Comparison of ENCODE assay signal across 1 cellular context in genomic region chr20:32674362-32674789, GRCh38.
A peak's percentile ranks its signal among the peaks of the same experiment; 100 is the strongest.
TF ChIP-seq lines count a peak whose summit lies in the region.

No MANE protein-coding gene starts in this region.

TF ChIP-seq in HepG2, 621 proteins besides CTCF, POLR2A, EP300 and RAD21 (continued from another document and continues in another):
- TF ChIP-seq SNAPC4 (CRISPR knock-in tag; IDR thresholded peaks at IDR 0.05), result 0 out of 2 replicates have a peak, but pooled peaks have one; percentile 58
- no peak for TF ChIP-seq SAFB2 (CRISPR knock-in tag; IDR thresholded peaks at IDR 0.05; ENCODE audit: borderline replicate concordance, low read depth)
- no peak for TF ChIP-seq HES4 (CRISPR knock-in tag; IDR thresholded peaks at IDR 0.05; ENCODE audit: borderline replicate concordance)
- TF ChIP-seq TARDBP (CRISPR knock-in tag; IDR thresholded peaks at IDR 0.05), result peak; percentile 38; the same call in 1 of the 2 replicates
- no peak for TF ChIP-seq PAF1 (CRISPR knock-in tag; IDR thresholded peaks at IDR 0.05)
- no peak for TF ChIP-seq ZNF678 (CRISPR knock-in tag; IDR thresholded peaks at IDR 0.05)
- no peak; the same call in 1 of the 2 replicates for TF ChIP-seq THAP11 (CRISPR knock-in tag; IDR thresholded peaks at IDR 0.05)
- no peak for TF ChIP-seq HOXA9 (CRISPR knock-in tag; IDR thresholded peaks at IDR 0.05; ENCODE audit: borderline replicate concordance)
- TF ChIP-seq YEATS2 (CRISPR knock-in tag; IDR thresholded peaks at IDR 0.05; ENCODE audit: borderline replicate concordance), result no peak; the same call in 1 of the 2 replicates
- no peak; the same call in 1 of the 2 replicates for TF ChIP-seq MIER3 (CRISPR knock-in tag; IDR thresholded peaks at IDR 0.05; ENCODE audit: borderline replicate concordance)
- TF ChIP-seq MBD4 (IDR thresholded peaks at IDR 0.05; ENCODE audit: borderline replicate concordance, low read length), result no peak
- no peak for TF ChIP-seq SYNCRIP (IDR thresholded peaks at IDR 0.05; ENCODE audit: insufficient read depth, low read depth, low read length)
- TF ChIP-seq POLR2AphosphoS5 (IDR thresholded peaks at IDR 0.05; ENCODE audit: low read depth, low read length), result no peak
- no peak for TF ChIP-seq ZBTB42 (CRISPR knock-in tag; IDR thresholded peaks at IDR 0.05)
- TF ChIP-seq SRSF1 (optimal IDR thresholded peaks at IDR 0.05; ENCODE audit: low read depth, low read length), result no peak
- TF ChIP-seq SIX4 (CRISPR knock-in tag; IDR thresholded peaks at IDR 0.05), result no peak
- peak; percentile 22; the same call in 1 of the 2 replicates for TF ChIP-seq TFAP4 (IDR thresholded peaks at IDR 0.05; ENCODE audit: borderline replicate concordance, low read depth)
- TF ChIP-seq YEATS4 (CRISPR knock-in tag; IDR thresholded peaks at IDR 0.05; ENCODE audit: borderline replicate concordance), result no peak
- TF ChIP-seq CBFB (CRISPR knock-in tag; IDR thresholded peaks at IDR 0.05), result no peak
- no peak for TF ChIP-seq ZNF136 (CRISPR knock-in tag; IDR thresholded peaks at IDR 0.05; ENCODE audit: low read depth)
- TF ChIP-seq ZNF569 (CRISPR knock-in tag; IDR thresholded peaks at IDR 0.05; ENCODE audit: borderline replicate concordance), result no peak
- TF ChIP-seq ZNF260 (CRISPR knock-in tag; IDR thresholded peaks at IDR 0.05; ENCODE audit: borderline replicate concordance, low read depth), result no peak
- TF ChIP-seq ZNF563 (CRISPR knock-in tag; IDR thresholded peaks at IDR 0.05), result no peak
- no peak for TF ChIP-seq CREB1 (IDR thresholded peaks at IDR 0.05)
- no peak for TF ChIP-seq CREB1 (CRISPR knock-in tag; IDR thresholded peaks at IDR 0.05)
- TF ChIP-seq WIZ (CRISPR knock-in tag; IDR thresholded peaks at IDR 0.05), result no peak
- TF ChIP-seq GATAD2A (CRISPR knock-in tag; IDR thresholded peaks at IDR 0.05), result peak; percentile 73
- TF ChIP-seq ZNF121 (CRISPR knock-in tag; IDR thresholded peaks at IDR 0.05), result no peak
- no peak for TF ChIP-seq HHEX (CRISPR knock-in tag; IDR thresholded peaks at IDR 0.05)
- peak; percentile 25; the same call in 1 of the 2 replicates for TF ChIP-seq IRF2 (CRISPR knock-in tag; IDR thresholded peaks at IDR 0.05)
- no peak for TF ChIP-seq RORA (CRISPR knock-in tag; IDR thresholded peaks at IDR 0.05)
- 0 out of 2 replicates have a peak, but pooled peaks have one; percentile 43 for TF ChIP-seq ZNF792 (CRISPR knock-in tag; IDR thresholded peaks at IDR 0.05)
- TF ChIP-seq THYN1 (CRISPR knock-in tag; IDR thresholded peaks at IDR 0.05; ENCODE audit: borderline replicate concordance, low read depth), result no peak
- TF ChIP-seq ZNF451 (CRISPR knock-in tag; IDR thresholded peaks at IDR 0.05), result no peak
- TF ChIP-seq HNF1A (IDR thresholded peaks at IDR 0.05; ENCODE audit: low read depth), result no peak
- no peak for TF ChIP-seq HNF1A (CRISPR knock-in tag; IDR thresholded peaks at IDR 0.05; ENCODE audit: borderline replicate concordance)
- no peak for TF ChIP-seq ZNF329 (CRISPR knock-in tag; IDR thresholded peaks at IDR 0.05; ENCODE audit: low read depth)
- no peak for TF ChIP-seq ZNF256 (CRISPR knock-in tag; conservative IDR thresholded peaks at IDR 0.05)
- TF ChIP-seq HOXA3 (CRISPR knock-in tag; IDR thresholded peaks at IDR 0.05), result 0 out of 2 replicates have a peak, but pooled peaks have one; percentile 9
- TF ChIP-seq ZNF383 (CRISPR knock-in tag; IDR thresholded peaks at IDR 0.05; ENCODE audit: borderline replicate concordance), result no peak
- no peak for TF ChIP-seq HOXA7 (CRISPR knock-in tag; IDR thresholded peaks at IDR 0.05)
- no peak for TF ChIP-seq CENPBD1 (CRISPR knock-in tag; IDR thresholded peaks at IDR 0.05; ENCODE audit: borderline replicate concordance, low read depth)
- TF ChIP-seq RBAK (CRISPR knock-in tag; IDR thresholded peaks at IDR 0.05), result no peak
- no peak for TF ChIP-seq AHR (CRISPR knock-in tag; IDR thresholded peaks at IDR 0.05)
- TF ChIP-seq E2F2 (CRISPR knock-in tag; IDR thresholded peaks at IDR 0.05; ENCODE audit: borderline replicate concordance), result no peak
- no peak for TF ChIP-seq FIP1L1 (IDR thresholded peaks at IDR 0.05; ENCODE audit: borderline replicate concordance, insufficient read depth, low read depth, low read length)
- no peak for TF ChIP-seq TOPORS (CRISPR knock-in tag; IDR thresholded peaks at IDR 0.05)
- TF ChIP-seq ZNF101 (CRISPR knock-in tag; IDR thresholded peaks at IDR 0.05; ENCODE audit: borderline replicate concordance, low read depth), result 0 out of 2 replicates have a peak, but pooled peaks have one; percentile 27
- TF ChIP-seq EEA1 (CRISPR knock-in tag; IDR thresholded peaks at IDR 0.05; ENCODE audit: borderline replicate concordance), result no peak
- TF ChIP-seq ZNF292 (CRISPR knock-in tag; IDR thresholded peaks at IDR 0.05; ENCODE audit: borderline replicate concordance, low read depth), result no peak
- no peak for TF ChIP-seq ZNF33A (CRISPR knock-in tag; IDR thresholded peaks at IDR 0.05; ENCODE audit: borderline replicate concordance)
- TF ChIP-seq ELF3 (CRISPR knock-in tag; IDR thresholded peaks at IDR 0.05), result peak; percentile 42
- peak; percentile 54; the same call in 1 of the 2 replicates for TF ChIP-seq ZNF205 (CRISPR knock-in tag; IDR thresholded peaks at IDR 0.05)
- TF ChIP-seq KLF6 (CRISPR knock-in tag; IDR thresholded peaks at IDR 0.05), result no peak
- TF ChIP-seq TEAD3 (CRISPR knock-in tag; optimal IDR thresholded peaks at IDR 0.05; ENCODE audit: borderline replicate concordance), result peak; percentile 41
- no peak for TF ChIP-seq JUNB (CRISPR knock-in tag; IDR thresholded peaks at IDR 0.05; ENCODE audit: borderline replicate concordance)
- TF ChIP-seq MEIS1 (CRISPR knock-in tag; IDR thresholded peaks at IDR 0.05; ENCODE audit: borderline replicate concordance), result no peak
- TF ChIP-seq FOXO4 (CRISPR knock-in tag; conservative IDR thresholded peaks at IDR 0.05), result 0 out of 2 replicates have a peak, but pooled peaks have one; percentile 55
- TF ChIP-seq ZNF672 (CRISPR knock-in tag; IDR thresholded peaks at IDR 0.05), result no peak
- TF ChIP-seq SALL2 (CRISPR knock-in tag; IDR thresholded peaks at IDR 0.05), result no peak
- TF ChIP-seq ZNF766 (CRISPR knock-in tag; IDR thresholded peaks at IDR 0.05; ENCODE audit: borderline replicate concordance), result no peak
- TF ChIP-seq BHLHE40 (IDR thresholded peaks at IDR 0.05; ENCODE audit: low read length), result no peak
- TF ChIP-seq ZNF207 (IDR thresholded peaks at IDR 0.05; ENCODE audit: borderline replicate concordance), result no peak
- TF ChIP-seq THAP7 (CRISPR knock-in tag; IDR thresholded peaks at IDR 0.05), result no peak
- TF ChIP-seq FOXP1 (IDR thresholded peaks at IDR 0.05), result no peak
- TF ChIP-seq FOXP1 (CRISPR knock-in tag; IDR thresholded peaks at IDR 0.05), result no peak
- TF ChIP-seq ZNF740 (CRISPR knock-in tag; IDR thresholded peaks at IDR 0.05), result no peak
